9 cellular contexts compared by ENCODE assay signal in genomic region chr3:49805367-49805782, GRCh38. TPM values are rescaled to one million over a fixed set of nuclear protein-coding genes. Genes with fewer than 3 reads are reported as not detected.
DNase-seq lines count a peak whose midpoint lies in the region; ATAC-seq and TF ChIP-seq lines count a peak whose summit lies in the region.
"Had no signal": no experiment of that assay in that cellular context is flagged by ENCODE, and none has a peak within 500 bp of the region (broad histone marks: within the 10 kb centered on the region; RNA-seq: fewer than 3 reads in every experiment).

No MANE protein-coding gene starts in this region.

- H2AFZ ChIP-seq in SK-N-SH (ENCODE audit: low read depth) (no peak overlapping the region), parathyroid adenoma (no peak overlapping the region)

- WGBS in SK-N-SH (ENCODE audit: low lambda C conversion rate) = 66% methylated on average over 3 of the region's 3 CpGs

- H3K79me2 ChIP-seq in SK-N-SH (ENCODE audit: insufficient read depth) (no peaks in the 10 kb centered on the region), parathyroid adenoma (no peaks in the 10 kb centered on the region)

- POLR2A ChIA-PET in SK-N-SH (lab: Yijun Ruan, JAX) = interaction anchor here (0.6 to 5.0 kb wide), 5 partner anchors 19 to 135 kb away, joined by 3 to 37 read pairs (median 4); partner anchors contain the start of gene RBM6

- no peaks in the 10 kb centered on the region for H3K36me3 ChIP-seq in SK-N-SH (replicated peaks in 1 of 2; ENCODE audit: control insufficient read depth in 1 of 2, insufficient read depth in 2 of 2, low read length in 1 of 2)
- no peaks in the 10 kb centered on the region for H3K36me3 ChIP-seq in parathyroid adenoma (ENCODE audit: control insufficient read depth, insufficient read depth, low read length)

- no peak for TF ChIP-seq CTCF in SK-N-SH (IDR thresholded peaks at IDR 0.05)
- TF ChIP-seq CTCF in fibroblast of the aortic adventitia (IDR thresholded peaks at IDR 0.05; ENCODE audit: insufficient read depth, low read length) = no peak
- TF ChIP-seq CTCF in parathyroid adenoma (IDR thresholded peaks at IDR 0.05) = no peak

- DNase-seq in NCI-H82 (lab: John Stamatoyannopoulos, UW) (peak; percentile 17), NCI-H82 treated with DMSO at 0.1 percent for 48 hours (lab: John Stamatoyannopoulos, UW; ENCODE audit: unreplicated experiment) (no peak), SK-N-SH (peak; percentile 55), fibroblast of the aortic adventitia (ENCODE audit: low read depth) (peak; percentile 95), HuH-7 (ENCODE audit: low spot score) (no peak)

- no peak for TF ChIP-seq RAD21 in SK-N-SH (IDR thresholded peaks at IDR 0.05; ENCODE audit: low read length)

- H3K27me3 ChIP-seq in SK-N-SH (ENCODE audit: insufficient read depth) = no peaks in the 10 kb centered on the region
- no peaks in the 10 kb centered on the region for H3K27me3 ChIP-seq in parathyroid adenoma (ENCODE audit: control insufficient read depth, insufficient read depth, low read length)

- H3K4me1 ChIP-seq in SK-N-SH (ENCODE audit: control insufficient read depth in 1 of 2, insufficient read depth in 2 of 2, low read depth in 1 of 2, low read length in 1 of 2) (peaks cover 16 to 64% of the 10 kb centered on the region in 2 experiments), parathyroid adenoma (peaks cover 2% of the 10 kb centered on the region)

- no peaks in the 10 kb centered on the region for H4K20me1 ChIP-seq in SK-N-SH (ENCODE audit: insufficient read depth)

- H3K27ac ChIP-seq in SK-N-SH (ENCODE audit: low read depth in 2 of 2, low read length in 1 of 2) (peak overlapping the region in 1 of 2 experiments; percentile 98; a peak in 2 of 4 replicates), parathyroid adenoma (peak overlapping the region; percentile 56)

- no peaks in the 10 kb centered on the region for H3F3A ChIP-seq in SK-N-SH (replicated peaks; ENCODE audit: insufficient read depth)

- H3K9me3 ChIP-seq in SK-N-SH (no peaks in the 10 kb centered on the region), parathyroid adenoma (ENCODE audit: control insufficient read depth, low read length) (no peaks in the 10 kb centered on the region)

- H3K9ac ChIP-seq in SK-N-SH = no peak overlapping the region
- no peak overlapping the region for H3K9ac ChIP-seq in parathyroid adenoma

- peak overlapping the region; percentile 95; the same call in 1 of the 2 replicates for H3K4me2 ChIP-seq in SK-N-SH
- H3K4me2 ChIP-seq in parathyroid adenoma (ENCODE audit: low read length) = peak overlapping the region; percentile 10

- CTCF ChIA-PET in SK-N-SH (lab: Yijun Ruan, JAX) = interaction anchor here (1.0 to 17.6 kb wide), 5 partner anchors 13 to 102 kb away, joined by 3 to 386 read pairs (median 3); no protein-coding TSS in a partner anchor

- no peaks in the 10 kb centered on the region for H3K9me2 ChIP-seq in SK-N-SH

- ATAC-seq in GM21423 (IDR thresholded peaks at IDR 0.05; ENCODE audit: unreplicated experiment) (no peak), HG03095 (IDR thresholded peaks at IDR 0.05; ENCODE audit: unreplicated experiment) (no peak)

- H3K4me3 ChIP-seq in SK-N-SH (ENCODE audit: low read depth in 2 of 2, low read length in 1 of 2) (no peak overlapping the region), fibroblast of the aortic adventitia (ENCODE audit: low read depth, low read length) (no peak overlapping the region), parathyroid adenoma (ENCODE audit: low read depth, low read length) (no peak overlapping the region)

- TF ChIP-seq EP300 in SK-N-SH (IDR thresholded peaks at IDR 0.05; ENCODE audit: borderline replicate concordance in 1 of 2, low read depth in 1 of 2, low read length in 1 of 2) = no peak

TF ChIP-seq in SK-N-SH, 30 proteins besides CTCF, POLR2A, EP300 and RAD21:
- TF ChIP-seq TCF12 (IDR thresholded peaks at IDR 0.05) (peak; percentile 72), MXI1 (IDR thresholded peaks at IDR 0.05; ENCODE audit: low read depth, low read length) (0 out of 2 replicates have a peak, but pooled peaks have one; percentile 17), NFIC (IDR thresholded peaks at IDR 0.05; ENCODE audit: borderline replicate concordance) (no peak)

RNA-seq across cellular contexts. Expression of gene INKA1, which starts 2.3 kb away (rescaled TPM):
- polyA plus RNA-seq in SK-N-SH (2012; rRNA removed) = 2.6 and 3.4 TPM in 2 replicates
- polyA plus RNA-seq in SK-N-SH (2012; cell fraction: cytosol; rRNA removed) = 1.6 and 2.2 TPM in 2 replicates
- polyA plus RNA-seq in SK-N-SH (2012; cell fraction: nucleus; rRNA removed) = 1.6 and 3.8 TPM in 2 replicates
- 4.4 and 9.5 TPM in 2 replicates for total RNA-seq in fibroblast of the aortic adventitia (ENCODE audit: low replicate concordance)

RNA-seq across cellular contexts. Expression of gene CDHR4, which starts 5.7 kb away (rescaled TPM):
- polyA plus RNA-seq in SK-N-SH (2012; rRNA removed) = 0.07 and 0.13 TPM in 2 replicates
- not detected in 2 replicates for polyA plus RNA-seq in SK-N-SH (2012; cell fraction: cytosol; rRNA removed)
- 0.60 and 0.66 TPM in 2 replicates for polyA plus RNA-seq in SK-N-SH (2012; cell fraction: nucleus; rRNA removed)
- 0.09 TPM in 1 of 2 replicates, not detected in the other for total RNA-seq in fibroblast of the aortic adventitia (ENCODE audit: low replicate concordance)
- polyA plus RNA-seq: BJ had no signal

RNA-seq across cellular contexts. Expression of gene UBA7, which starts 8.4 kb away (rescaled TPM):
- 22.6 and 25.8 TPM in 2 replicates for polyA plus RNA-seq in SK-N-SH (2012; rRNA removed)
- polyA plus RNA-seq in SK-N-SH (2012; cell fraction: cytosol; rRNA removed) = 2.0 and 3.0 TPM in 2 replicates
- 187 and 223 TPM in 2 replicates for polyA plus RNA-seq in SK-N-SH (2012; cell fraction: nucleus; rRNA removed)
- total RNA-seq in fibroblast of the aortic adventitia (ENCODE audit: low replicate concordance) = 22.8 and 69.4 TPM in 2 replicates

RNA-seq across cellular contexts. Expression of gene IP6K1, which starts 19.0 kb away (rescaled TPM):
- 17.0 and 23.3 TPM in 2 replicates for polyA plus RNA-seq in SK-N-SH (2012; rRNA removed)
- polyA plus RNA-seq in SK-N-SH (2012; cell fraction: cytosol; rRNA removed) = 8.9 and 14.6 TPM in 2 replicates
- 37.1 and 43.4 TPM in 2 replicates for polyA plus RNA-seq in SK-N-SH (2012; cell fraction: nucleus; rRNA removed)
- 29.6 TPM in 2 replicates for total RNA-seq in fibroblast of the aortic adventitia (ENCODE audit: low replicate concordance)

RNA-seq across cellular contexts. Expression of gene TRAIP, which starts 51.0 kb away (rescaled TPM):
- polyA plus RNA-seq in SK-N-SH (2012; rRNA removed) = 8.1 and 12.8 TPM in 2 replicates
- 4.8 and 7.6 TPM in 2 replicates for polyA plus RNA-seq in SK-N-SH (2012; cell fraction: cytosol; rRNA removed)
- 39.1 and 62.4 TPM in 2 replicates for polyA plus RNA-seq in SK-N-SH (2012; cell fraction: nucleus; rRNA removed)
- 1.3 and 7.7 TPM in 2 replicates for total RNA-seq in fibroblast of the aortic adventitia (ENCODE audit: low replicate concordance)

Comparison
In these comparisons a context has a peak if more than half of its experiments do, and no peak if none do; other contexts are left out.
1. DNase-seq: peak in NCI-H82 (single experiment), SK-N-SH (single experiment) and fibroblast of the aortic adventitia (single experiment); none in NCI-H82 treated with DMSO at 0.1 percent for 48 hours (single experiment) and HuH-7 (single experiment).